Comparison of ENCODE assay signal across 8 cellular contexts in genomic region chr9:64774813-64775793, GRCh38.
DNase-seq lines count a peak whose midpoint lies in the region; ATAC-seq and TF ChIP-seq lines count a peak whose summit lies in the region.
"Not testable (repeated sequence)": the region's sequence is repeated elsewhere in the genome, so short reads cannot be mapped to it uniquely, and the experiment has no call there.

No MANE protein-coding gene starts in this region.

- not testable (repeated sequence) for ATAC-seq in Right ventricle myocardium inferior

- H3K27me3 Mint-ChIP-seq in type B pancreatic cell = peaks cover 22% of the 10 kb centered on the region

- not testable (repeated sequence) for H3K4me1 Mint-ChIP-seq in type B pancreatic cell (ENCODE audit: unreplicated experiment)

- H3K4me1 ChIP-seq in NT2/D1 (ENCODE audit: insufficient read depth, insufficient read length); breast epithelium; mesodermal cell (ENCODE audit: control insufficient read depth, insufficient read depth, low read length, poor library complexity, severe bottlenecking): not testable (repeated sequence)

- H3K4me3 Mint-ChIP-seq in type B pancreatic cell = peak overlapping the region; percentile 42

- not testable (repeated sequence) for H3K27ac Mint-ChIP-seq in type B pancreatic cell

- DNase-seq in ELR (ENCODE audit: low read depth) = peak; percentile 1
- DNase-seq in NT2/D1 (ENCODE audit: low read depth, low spot score) = peak; percentile 1
- DNase-seq in activated CD8-positive, alpha-beta memory T cell treated with anti-CD3 and anti-CD28 coated beads for 24 hours = peak; percentile 42
- DNase-seq in breast epithelium (ENCODE audit: low spot score in 2 of 2); retinal pigment epithelial cell (ENCODE audit: low read depth): not testable (repeated sequence)
- peak; percentile 27 for DNase-seq in Right ventricle myocardium inferior (ENCODE audit: missing footprints)
- peak; percentile 53 for DNase-seq in type B pancreatic cell (ENCODE audit: extremely low spot score, unreplicated experiment)

- not testable (repeated sequence) for H3K9me3 Mint-ChIP-seq in type B pancreatic cell

- H3K9ac ChIP-seq in NT2/D1 (ENCODE audit: insufficient read length, low read depth) = not testable (repeated sequence)

- not testable (repeated sequence) for TF ChIP-seq CTCF in breast epithelium (IDR thresholded peaks at IDR 0.05); retinal pigment epithelial cell (conservative IDR thresholded peaks at IDR 0.05; ENCODE audit: low read depth, low read length); type B pancreatic cell (conservative IDR thresholded peaks at IDR 0.05)

- not testable (repeated sequence) for H3K27ac ChIP-seq in breast epithelium; mesodermal cell (ENCODE audit: low read depth, low read length, severe bottlenecking)

- 9 to 45% methylated on average over 2 to 10 of the region's 72 CpGs for WGBS in mesodermal cell (ENCODE audit: insufficient coverage in 2 of 2), 2 experiments

- not testable (repeated sequence) for H3K9me3 ChIP-seq in NT2/D1 (ENCODE audit: insufficient read depth, low read length); breast epithelium; mesodermal cell (ENCODE audit: control insufficient read depth, low read length)

- not testable (repeated sequence) for H3K36me3 Mint-ChIP-seq in type B pancreatic cell

- not testable (repeated sequence) for TF ChIP-seq POLR2A in breast epithelium (IDR thresholded peaks at IDR 0.05)

- H3K36me3 ChIP-seq in NT2/D1 (ENCODE audit: insufficient read depth, insufficient read length, low read length); breast epithelium; mesodermal cell (ENCODE audit: control insufficient read depth, insufficient read depth, low read length): not testable (repeated sequence)

- not testable (repeated sequence) for H3K4me3 ChIP-seq in NT2/D1 (ENCODE audit: insufficient read length, low read depth)
- H3K4me3 ChIP-seq in breast epithelium (peak overlapping the region; percentile 28 to 59 (median 37)), mesodermal cell (ENCODE audit: extremely low read depth, insufficient read depth, low read length, poor library complexity, severe bottlenecking) (peak overlapping the region; percentile 29), retinal pigment epithelial cell (ENCODE audit: low read length) (peak overlapping the region; percentile 32)

- intact Hi-C loops in breast epithelium (cut with DNase I; ENCODE audit: low total_unique reads); Right ventricle myocardium inferior (cut with DNase I): not testable (repeated sequence)

- H3K27me3 ChIP-seq in NT2/D1 (ENCODE audit: insufficient read depth, insufficient read length) = peaks cover 13% of the 10 kb centered on the region
- not testable (repeated sequence) for H3K27me3 ChIP-seq in breast epithelium
